1 cellular context compared by ENCODE assay signal in the genomic region with DNA sequence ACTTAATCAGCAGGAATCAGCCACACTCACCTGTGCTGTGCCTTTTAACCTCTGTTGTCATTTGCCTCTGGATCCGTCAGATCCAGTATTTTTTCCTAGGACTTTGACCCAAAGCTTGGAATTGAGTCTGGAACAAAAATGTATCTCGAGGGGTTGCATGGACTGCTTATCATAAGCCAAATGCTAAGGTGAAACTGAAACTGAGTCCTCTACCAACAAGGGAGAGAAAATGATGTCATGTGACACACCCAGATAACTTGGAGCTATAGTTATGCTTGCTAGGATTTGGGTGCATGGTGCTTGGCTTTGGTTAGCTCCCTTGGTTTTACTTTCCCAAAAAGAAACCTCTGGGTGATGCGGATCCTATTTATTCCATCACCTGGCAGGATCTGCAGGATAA.
TF ChIP-seq lines count a peak whose summit lies in the region.

No MANE protein-coding gene starts in this region.

TF ChIP-seq in IMR-90, 13 proteins besides CTCF, POLR2A, EP300 and RAD21:
- TF ChIP-seq FOS (IDR thresholded peaks at IDR 0.05; ENCODE audit: low read depth, low read length) (no peak), MAFK (IDR thresholded peaks at IDR 0.05; ENCODE audit: low read depth, low read length) (no peak), MAZ (IDR thresholded peaks at IDR 0.05; ENCODE audit: borderline replicate concordance, low read depth, low read length) (no peak)
- TF ChIP-seq, protein P1, sequence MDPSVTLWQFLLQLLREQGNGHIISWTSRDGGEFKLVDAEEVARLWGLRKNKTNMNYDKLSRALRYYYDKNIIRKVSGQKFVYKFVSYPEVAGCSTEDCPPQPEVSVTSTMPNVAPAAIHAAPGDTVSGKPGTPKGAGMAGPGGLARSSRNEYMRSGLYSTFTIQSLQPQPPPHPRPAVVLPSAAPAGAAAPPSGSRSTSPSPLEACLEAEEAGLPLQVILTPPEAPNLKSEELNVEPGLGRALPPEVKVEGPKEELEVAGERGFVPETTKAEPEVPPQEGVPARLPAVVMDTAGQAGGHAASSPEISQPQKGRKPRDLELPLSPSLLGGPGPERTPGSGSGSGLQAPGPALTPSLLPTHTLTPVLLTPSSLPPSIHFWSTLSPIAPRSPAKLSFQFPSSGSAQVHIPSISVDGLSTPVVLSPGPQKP (IDR thresholded peaks at IDR 0.05; ENCODE audit: borderline replicate concordance, low read depth, low read length): no peak
- TF ChIP-seq, protein P2, sequence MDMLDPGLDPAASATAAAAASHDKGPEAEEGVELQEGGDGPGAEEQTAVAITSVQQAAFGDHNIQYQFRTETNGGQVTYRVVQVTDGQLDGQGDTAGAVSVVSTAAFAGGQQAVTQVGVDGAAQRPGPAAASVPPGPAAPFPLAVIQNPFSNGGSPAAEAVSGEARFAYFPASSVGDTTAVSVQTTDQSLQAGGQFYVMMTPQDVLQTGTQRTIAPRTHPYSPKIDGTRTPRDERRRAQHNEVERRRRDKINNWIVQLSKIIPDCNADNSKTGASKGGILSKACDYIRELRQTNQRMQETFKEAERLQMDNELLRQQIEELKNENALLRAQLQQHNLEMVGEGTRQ (IDR thresholded peaks at IDR 0.05; ENCODE audit: low read depth, low read length): no peak
